ENCODE assay signal across 1 cellular context in the genomic region with DNA sequence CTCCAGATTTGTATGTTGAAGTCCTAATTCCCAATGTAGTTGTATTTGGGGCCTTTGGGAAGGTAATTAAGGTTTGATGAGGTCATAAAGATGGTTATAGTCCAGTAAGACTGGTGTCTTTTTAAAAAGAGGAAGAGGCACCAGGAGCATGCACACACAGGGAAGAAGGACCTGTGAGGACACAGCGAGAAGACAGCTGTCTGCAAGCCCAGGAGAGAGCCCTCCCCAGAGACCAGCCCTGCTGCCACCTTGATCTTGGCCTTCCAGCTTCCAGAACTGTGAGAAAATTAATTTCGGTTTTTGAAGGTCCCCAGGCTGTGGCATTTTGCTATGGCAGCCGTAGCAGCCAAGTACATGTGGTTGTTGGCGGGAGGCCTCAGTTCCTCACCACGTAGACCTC.
TF ChIP-seq lines count a peak whose summit lies in the region.

No MANE protein-coding gene starts in this region.

TF ChIP-seq in K562, 482 proteins besides CTCF, POLR2A, EP300 and RAD21:
- TF ChIP-seq, protein P1, sequence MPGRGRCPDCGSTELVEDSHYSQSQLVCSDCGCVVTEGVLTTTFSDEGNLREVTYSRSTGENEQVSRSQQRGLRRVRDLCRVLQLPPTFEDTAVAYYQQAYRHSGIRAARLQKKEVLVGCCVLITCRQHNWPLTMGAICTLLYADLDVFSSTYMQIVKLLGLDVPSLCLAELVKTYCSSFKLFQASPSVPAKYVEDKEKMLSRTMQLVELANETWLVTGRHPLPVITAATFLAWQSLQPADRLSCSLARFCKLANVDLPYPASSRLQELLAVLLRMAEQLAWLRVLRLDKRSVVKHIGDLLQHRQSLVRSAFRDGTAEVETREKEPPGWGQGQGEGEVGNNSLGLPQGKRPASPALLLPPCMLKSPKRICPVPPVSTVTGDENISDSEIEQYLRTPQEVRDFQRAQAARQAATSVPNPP (IDR thresholded peaks at IDR 0.05; ENCODE audit: borderline replicate concordance, insufficient read depth, insufficient read length), result no peak
- TF ChIP-seq SPI1 (IDR thresholded peaks at IDR 0.05; ENCODE audit: borderline replicate concordance, low read depth, low read length), result peak; percentile 53; the same call in 1 of the 2 replicates
- no peak for TF ChIP-seq DPF2 (IDR thresholded peaks at IDR 0.05)
